ENCODE assay signal across 13 cellular contexts in the genomic region with DNA sequence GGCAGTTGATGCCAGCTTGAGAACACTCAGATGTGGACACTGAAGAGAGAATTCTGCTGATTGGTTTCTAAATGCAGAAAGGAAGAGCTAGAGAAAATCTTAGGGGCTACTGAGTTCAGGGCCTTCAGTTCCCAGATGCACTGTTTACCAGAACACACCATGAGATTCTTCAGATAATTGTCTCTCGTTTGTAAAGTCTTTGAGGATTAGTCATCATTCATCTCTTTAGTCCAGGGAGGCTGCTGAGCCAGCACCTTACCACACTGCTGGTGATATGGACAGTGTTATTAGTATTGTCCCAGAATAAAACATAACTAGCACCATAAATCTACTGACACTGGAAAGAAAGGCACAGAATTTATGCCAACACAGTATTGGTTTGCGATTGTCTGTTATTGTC.
"Had no signal": no experiment of that assay in that cellular context is flagged by ENCODE, and none has a peak within 500 bp of the region (broad histone marks: within the 10 kb centered on the region; RNA-seq: fewer than 3 reads in every experiment).

No MANE protein-coding gene starts in this region.

- H3K27me3 ChIP-seq: esophagus muscularis mucosa, neural progenitor cell, ovary, suprapubic skin had no signal

- H3K4me1 ChIP-seq: esophagus muscularis mucosa, neural progenitor cell, suprapubic skin had no signal

- H3K9ac ChIP-seq: neural progenitor cell had no signal

- H3K36me3 ChIP-seq: esophagus muscularis mucosa, neural progenitor cell, ovary, suprapubic skin had no signal

- FAIRE-seq: endometrium had no signal

- DNase-seq: activated effector memory CD4-positive, alpha-beta T cell treated with Interleukin-2 at 50 U/mL for 16 hours; activated T-cell treated with anti-CD3 and anti-CD28 coated beads, Interleukin-2, amount 50 U/mL, for 24 hours; head of caudate nucleus; midbrain; ovary; stimulated activated CD4-positive, alpha-beta T cell treated with anti-CD3 and anti-CD28 coated beads, Interleukin-4, amount 100 ng/mL, for 1 hour; stimulated activated CD8-positive, alpha-beta memory T cell treated with anti-CD3 and anti-CD28 coated beads, Interleukin-4, amount 100 ng/mL, for 48 hours; stimulated activated naive CD8-positive, alpha-beta T cell treated with anti-CD3 and anti-CD28 coated beads, Interleukin-15, Interleukin-2, amounts not matched to agents 100 U/mL and 50 U/mL, for 24 hours had no signal

- H3K27ac ChIP-seq: esophagus muscularis mucosa, neural progenitor cell, ovary, suprapubic skin had no signal

- H3K4me3 ChIP-seq: esophagus muscularis mucosa, neural progenitor cell, ovary, suprapubic skin had no signal

- H3K4me2 ChIP-seq: neural progenitor cell had no signal

- ATAC-seq: activated CD4-positive, CD25-positive, alpha-beta regulatory T cell treated with anti-CD3 and anti-CD28 coated beads, Interleukin-2, amount 50 U/mL, for 24 hours; stimulated activated naive CD8-positive, alpha-beta T cell treated with anti-CD3 and anti-CD28 coated beads, Interleukin-15, Interleukin-2, amounts not matched to agents 100 U/mL and 50 U/mL, for 24 hours had no signal
